Comparison of ENCODE assay signal across 1 cellular context in the genomic region with DNA sequence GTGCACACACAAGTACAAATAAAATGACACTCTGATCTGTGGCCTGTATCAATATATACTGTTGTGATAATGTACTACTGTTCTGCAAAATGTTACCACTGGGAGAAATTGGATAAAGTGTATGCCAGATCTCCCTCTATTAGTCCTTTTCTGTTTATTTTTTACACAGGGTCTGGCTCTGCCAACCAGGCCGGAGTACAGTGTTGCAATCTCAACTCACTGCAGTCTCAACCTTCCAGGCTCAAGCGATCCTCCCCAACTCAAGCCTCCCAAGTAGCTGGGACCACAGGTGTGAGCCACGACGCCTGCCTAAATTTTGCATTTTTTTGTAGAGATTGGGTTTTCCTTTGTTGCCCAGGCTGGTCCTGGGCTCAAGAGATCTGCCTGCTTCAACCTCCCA.
TF ChIP-seq lines count a peak whose summit lies in the region.

No MANE protein-coding gene starts in this region.

TF ChIP-seq in HCT116, 20 proteins besides CTCF, POLR2A, EP300 and RAD21:
- TF ChIP-seq REST (IDR thresholded peaks at IDR 0.05; ENCODE audit: low read depth) = no peak
- TF ChIP-seq YY1 (IDR thresholded peaks at IDR 0.05; ENCODE audit: extremely low read depth, insufficient replicate concordance, low read depth, low read length) = no peak
- no peak for TF ChIP-seq ELF1 (IDR thresholded peaks at IDR 0.05; ENCODE audit: borderline replicate concordance, low read depth)
- TF ChIP-seq, protein P1, sequence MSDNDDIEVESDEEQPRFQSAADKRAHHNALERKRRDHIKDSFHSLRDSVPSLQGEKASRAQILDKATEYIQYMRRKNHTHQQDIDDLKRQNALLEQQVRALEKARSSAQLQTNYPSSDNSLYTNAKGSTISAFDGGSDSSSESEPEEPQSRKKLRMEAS (IDR thresholded peaks at IDR 0.05) = no peak
- no peak for TF ChIP-seq JUND (IDR thresholded peaks at IDR 0.05)
- TF ChIP-seq EGR1 (IDR thresholded peaks at IDR 0.05; ENCODE audit: low read depth) = no peak
- no peak for TF ChIP-seq FOSL1 (IDR thresholded peaks at IDR 0.05; ENCODE audit: low read depth)
- TF ChIP-seq ZNF274 (IDR thresholded peaks at IDR 0.05; ENCODE audit: low read depth, low read length) = no peak
- TF ChIP-seq CEBPB (IDR thresholded peaks at IDR 0.05; ENCODE audit: low read depth) = no peak
- TF ChIP-seq EZH2phosphoT487 (IDR thresholded peaks at IDR 0.05; ENCODE audit: borderline replicate concordance) = no peak
